In genomic region chr14:104753528-104754212, GRCh38 we compare ENCODE assay signal across 1 cellular context.
TF ChIP-seq lines count a peak whose summit lies in the region.

No MANE protein-coding gene starts in this region.

TF ChIP-seq in GM12878, 131 proteins besides CTCF, POLR2A, EP300 and RAD21 (continued from another document):
- no peak for TF ChIP-seq ZNF592 (IDR thresholded peaks at IDR 0.05)
- no peak for TF ChIP-seq HDAC6 (IDR thresholded peaks at IDR 0.05; ENCODE audit: unreplicated experiment)
TF ChIP-seq in GM12878: peak in this region for 0.
